8 cellular contexts compared by ENCODE assay signal in the genomic region with DNA sequence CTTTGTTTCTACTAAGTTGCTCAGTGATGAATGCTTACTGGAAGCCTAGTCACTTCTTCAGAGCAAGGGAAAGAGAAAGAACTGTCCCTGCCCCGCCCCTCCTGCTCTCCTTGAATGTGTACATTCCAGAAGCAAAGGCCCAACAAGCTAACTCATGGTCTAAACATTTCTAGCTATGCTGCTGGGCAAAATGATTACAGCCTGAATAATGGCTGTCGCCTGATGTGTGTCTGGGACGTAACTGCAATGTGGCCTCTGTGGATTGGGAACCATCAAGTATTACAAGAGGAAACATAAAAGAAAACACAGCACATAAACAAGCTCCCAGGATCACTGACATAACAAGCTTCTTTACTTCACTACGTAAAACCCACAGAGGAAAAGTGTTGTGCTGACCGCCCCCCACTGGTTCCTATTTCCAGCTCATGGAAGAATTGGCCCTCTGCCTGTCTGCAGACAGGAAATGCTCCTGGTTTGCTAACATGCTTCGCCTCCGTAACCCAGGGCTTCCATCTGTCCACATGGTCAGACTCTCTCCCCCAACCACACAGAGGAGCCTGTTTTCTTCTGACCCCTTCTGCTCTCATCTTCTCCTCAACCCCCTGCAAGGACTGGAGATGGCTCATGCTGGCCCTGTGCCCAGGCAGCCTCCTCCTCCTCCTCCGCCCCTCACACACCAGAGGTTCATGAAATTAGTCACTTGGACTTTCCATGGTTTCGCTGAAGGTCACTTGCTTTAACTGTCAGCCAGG.
DNase-seq lines count a peak whose midpoint lies in the region; ATAC-seq lines count a peak whose summit lies in the region.

No MANE protein-coding gene starts in this region.

- no peaks in the 10 kb centered on the region for H3K27me3 Mint-ChIP-seq in stimulated activated naive B cell treated with anti-CD40 and anti-IgM and Interleukin-4, amounts not matched to agents 10 μg/mL and 1 μg/mL and 100 μg/mL, for 72 hours

- peak; percentile 52 for ATAC-seq in GM21367 (IDR thresholded peaks at IDR 0.05; ENCODE audit: unreplicated experiment)
- peak; percentile 83 to 88 for ATAC-seq in stimulated activated naive B cell treated with anti-CD40 and anti-IgM and Interleukin-4, amounts not matched to agents 10 μg/mL and 1 μg/mL and 100 μg/mL, for 72 hours (replicated peaks)

- H3K27ac Mint-ChIP-seq in stimulated activated naive B cell treated with anti-CD40 and anti-IgM and Interleukin-4, amounts not matched to agents 10 μg/mL and 1 μg/mL and 100 μg/mL, for 72 hours = peak overlapping the region; percentile 96

- peaks cover 0 to 7% of the 10 kb centered on the region in 2 donors for H3K36me3 Mint-ChIP-seq in stimulated activated naive B cell treated with anti-CD40 and anti-IgM and Interleukin-4, amounts not matched to agents 10 μg/mL and 1 μg/mL and 100 μg/mL, for 72 hours

- H3K4me1 Mint-ChIP-seq in stimulated activated naive B cell treated with anti-CD40 and anti-IgM and Interleukin-4, amounts not matched to agents 10 μg/mL and 1 μg/mL and 100 μg/mL, for 72 hours = peaks cover 28 to 48% of the 10 kb centered on the region in 2 donors

- in situ Hi-C loops in Caki2 (cut with HindIII; ENCODE audit: low pct_unique_long_range_greater_than_20kb, low sequenced_read_pairs) = no loop called here

- no peaks in the 10 kb centered on the region for H3K9me3 Mint-ChIP-seq in stimulated activated naive B cell treated with anti-CD40 and anti-IgM and Interleukin-4, amounts not matched to agents 10 μg/mL and 1 μg/mL and 100 μg/mL, for 72 hours

- DNase-seq in Caki2 (ENCODE audit: low read depth) (peak; percentile 83), HPDE6-E6E7 (ENCODE audit: extremely low spot score) (peak; percentile 78), epithelial cell of prostate (ENCODE audit: low read depth, low spot score) (peak; percentile 79), myocyte (ENCODE audit: low read depth) (peak; percentile 93), ecto neural progenitor cell (ENCODE audit: low spot score) (no peak)
- DNase-seq in activated CD4-positive, alpha-beta T cell treated with anti-CD3 and anti-CD28 coated beads, Interleukin-2, amount 50 U/mL, for 48 hours = peak; percentile 77 to 85
- DNase-seq in stimulated activated naive B cell treated with anti-CD40 and anti-IgM and Interleukin-4, amounts not matched to agents 10 μg/mL and 1 μg/mL and 100 μg/mL, for 72 hours = peak; percentile 79

- H3K27ac ChIP-seq in epithelial cell of prostate = peak overlapping the region; percentile 96

- peak overlapping the region; percentile 74 to 80 for H3K4me3 Mint-ChIP-seq in stimulated activated naive B cell treated with anti-CD40 and anti-IgM and Interleukin-4, amounts not matched to agents 10 μg/mL and 1 μg/mL and 100 μg/mL, for 72 hours
